Comparison of ENCODE assay signal across 21 cellular contexts in genomic region chr2:60499082-60499429, GRCh38. TPM values are rescaled to one million over a fixed set of nuclear protein-coding genes. Genes with fewer than 3 reads are reported as not detected.
A peak's percentile ranks its signal among the peaks of the same experiment; 100 is the strongest.
DNase-seq lines count a peak whose midpoint lies in the region; ATAC-seq and TF ChIP-seq lines count a peak whose summit lies in the region.
"Had no signal": no experiment of that assay in that cellular context is flagged by ENCODE, and none has a peak within 500 bp of the region (broad histone marks: within the 10 kb centered on the region; RNA-seq: fewer than 3 reads in every experiment).

No MANE protein-coding gene starts in this region.

- H3K4me3 Mint-ChIP-seq in activated CD8-positive, alpha-beta T cell treated with anti-CD3 and anti-CD28 coated beads for 36 hours = no peak overlapping the region
- H3K4me3 Mint-ChIP-seq in activated CD8-positive, alpha-beta T cell treated with anti-CD3 and anti-CD28 coated beads, Interleukin-2, amount 10 ng/mL, durations not matched to agents 7 days and 5 days = no peak overlapping the region
- peak overlapping the region; percentile 55 to 56 for H3K4me3 Mint-ChIP-seq in stimulated activated naive B cell treated with anti-CD40 and anti-IgM and Interleukin-4, amounts not matched to agents 10 μg/mL and 1 μg/mL and 100 μg/mL, for 72 hours
- H3K4me3 Mint-ChIP-seq: activated CD4-positive, alpha-beta T cell treated with anti-CD3 and anti-CD28 coated beads, Interleukin-2, amount 10 ng/mL, durations not matched to agents 7 days and 5 days; activated T-cell treated with anti-CD3 and anti-CD28 coated beads, Interleukin-2, amount 50 U/mL, for 4 hours; CD4-positive, alpha-beta T cell; natural killer cell treated with Interleukin-12 subunit alpha and Interleukin-12 subunit beta and Interleukin-15 and Interleukin-18, amount 100 ng/mL, for 72 hours had no signal

- no peak overlapping the region for H3K27ac Mint-ChIP-seq in activated CD8-positive, alpha-beta T cell treated with anti-CD3 and anti-CD28 coated beads for 36 hours
- no peak overlapping the region for H3K27ac Mint-ChIP-seq in activated CD8-positive, alpha-beta T cell treated with anti-CD3 and anti-CD28 coated beads, Interleukin-2, amount 10 ng/mL, durations not matched to agents 7 days and 5 days
- H3K27ac Mint-ChIP-seq in stimulated activated naive B cell treated with anti-CD40 and anti-IgM and Interleukin-4, amounts not matched to agents 10 μg/mL and 1 μg/mL and 100 μg/mL, for 72 hours = peak overlapping the region; percentile 98
- H3K27ac Mint-ChIP-seq: activated CD4-positive, alpha-beta T cell treated with anti-CD3 and anti-CD28 coated beads, Interleukin-2, amount 10 ng/mL, durations not matched to agents 7 days and 5 days; CD4-positive, alpha-beta T cell; natural killer cell treated with Interleukin-12 subunit alpha and Interleukin-12 subunit beta and Interleukin-15 and Interleukin-18, amount 100 ng/mL, for 72 hours had no signal

- CTCF ChIA-PET in activated CD8-positive, alpha-beta T cell treated with anti-CD3 and anti-CD28 coated beads for 36 hours (lab: Charles Lee) = interaction anchor here (0.9 kb wide), 1 partner anchor 83 kb away, joined by 3 read pairs; no protein-coding TSS in a partner anchor
- CTCF ChIA-PET in activated CD8-positive, alpha-beta T cell treated with anti-CD3 and anti-CD28 coated beads, Interleukin-2, amount 10 ng/mL, durations not matched to agents 7 days and 5 days (lab: Charles Lee) = no interaction called here

- no peaks in the 10 kb centered on the region for H3K27me3 Mint-ChIP-seq in activated CD8-positive, alpha-beta T cell treated with anti-CD3 and anti-CD28 coated beads for 36 hours
- H3K27me3 Mint-ChIP-seq in activated CD8-positive, alpha-beta T cell treated with anti-CD3 and anti-CD28 coated beads, Interleukin-2, amount 10 ng/mL, durations not matched to agents 7 days and 5 days (ENCODE audit: low read depth) = peaks cover 3% of the 10 kb centered on the region
- H3K27me3 Mint-ChIP-seq in stimulated activated naive B cell treated with anti-CD40 and anti-IgM and Interleukin-4, amounts not matched to agents 10 μg/mL and 1 μg/mL and 100 μg/mL, for 72 hours = no peaks in the 10 kb centered on the region
- H3K27me3 Mint-ChIP-seq: CD4-positive, alpha-beta T cell had no signal

- H3K9me3 Mint-ChIP-seq in activated CD8-positive, alpha-beta T cell treated with anti-CD3 and anti-CD28 coated beads for 36 hours = no peaks in the 10 kb centered on the region
- H3K9me3 Mint-ChIP-seq in activated CD8-positive, alpha-beta T cell treated with anti-CD3 and anti-CD28 coated beads, Interleukin-2, amount 10 ng/mL, durations not matched to agents 7 days and 5 days (ENCODE audit: insufficient read depth) = no peaks in the 10 kb centered on the region
- no peaks in the 10 kb centered on the region for H3K9me3 Mint-ChIP-seq in stimulated activated naive B cell treated with anti-CD40 and anti-IgM and Interleukin-4, amounts not matched to agents 10 μg/mL and 1 μg/mL and 100 μg/mL, for 72 hours
- H3K9me3 Mint-ChIP-seq: activated CD4-positive, alpha-beta T cell treated with anti-CD3 and anti-CD28 coated beads, Interleukin-2, amount 10 ng/mL, durations not matched to agents 7 days and 5 days; activated T-cell treated with anti-CD3 and anti-CD28 coated beads, Interleukin-2, amount 50 U/mL, for 4 hours; CD4-positive, alpha-beta T cell; natural killer cell treated with Interleukin-12 subunit alpha and Interleukin-12 subunit beta and Interleukin-15 and Interleukin-18, amount 100 ng/mL, for 72 hours had no signal

- no peak for DNase-seq in activated CD8-positive, alpha-beta T cell treated with anti-CD3 and anti-CD28 coated beads for 36 hours
- DNase-seq in activated CD8-positive, alpha-beta T cell treated with anti-CD3 and anti-CD28 coated beads, Interleukin-2, amount 10 ng/mL, durations not matched to agents 7 days and 5 days = no peak
- no peak for DNase-seq in stimulated activated naive B cell treated with anti-CD40 and anti-IgM and Interleukin-4, amounts not matched to agents 10 μg/mL and 1 μg/mL and 100 μg/mL, for 72 hours
- no peak for DNase-seq in DMS153 treated with DMSO at 0.1 percent for 48 hours (lab: John Stamatoyannopoulos, UW; ENCODE audit: unreplicated experiment)
- no peak for DNase-seq in HK-2 (ENCODE audit: unreplicated experiment)
- DNase-seq in dedifferentiated amniotic fluid mesenchymal stem cell (ENCODE audit: extremely low spot score) = no peak
- DNase-seq: activated CD4-positive, alpha-beta T cell treated with anti-CD3 and anti-CD28 coated beads, Interleukin-2, amount 10 ng/mL, durations not matched to agents 7 days and 5 days; activated T-cell treated with anti-CD3 and anti-CD28 coated beads, Interleukin-2, amount 50 U/mL, for 4 hours; CD4-positive, alpha-beta T cell; hippocampal formation; IMR-90; mesenchymal stem cell; MV-4-11; NCI-H2081 treated with DMSO at 0.1 percent for 48 hours; PC-9; stimulated activated naive CD4-positive, alpha-beta T cell treated with Interleukin-2 at 50 U/mL for 16 hours; T1000; upper lobe of right lung had no signal

- ATAC-seq in activated CD8-positive, alpha-beta T cell treated with anti-CD3 and anti-CD28 coated beads for 36 hours = peak; percentile 12
- ATAC-seq in activated CD8-positive, alpha-beta T cell treated with anti-CD3 and anti-CD28 coated beads, Interleukin-2, amount 10 ng/mL, durations not matched to agents 7 days and 5 days = no peak
- ATAC-seq in HG02678 (IDR thresholded peaks at IDR 0.05; ENCODE audit: unreplicated experiment) (peak; percentile 40), HG03460 (IDR thresholded peaks at IDR 0.05; ENCODE audit: unreplicated experiment) (peak; percentile 33)
- ATAC-seq in stimulated activated naive B cell treated with anti-CD40 and anti-IgM and Interleukin-4, amounts not matched to agents 10 μg/mL and 1 μg/mL and 100 μg/mL, for 72 hours (replicated peaks) = peak; percentile 68 to 71
- ATAC-seq: activated T-cell treated with anti-CD3 and anti-CD28 coated beads, Interleukin-2, amount 50 U/mL, for 4 hours had no signal

- no peaks in the 10 kb centered on the region for H3K36me3 Mint-ChIP-seq in activated CD8-positive, alpha-beta T cell treated with anti-CD3 and anti-CD28 coated beads for 36 hours (ENCODE audit: low read depth)
- H3K36me3 Mint-ChIP-seq in activated CD8-positive, alpha-beta T cell treated with anti-CD3 and anti-CD28 coated beads, Interleukin-2, amount 10 ng/mL, durations not matched to agents 7 days and 5 days (ENCODE audit: low read depth) = no peaks in the 10 kb centered on the region
- peaks cover 49 to 54% of the 10 kb centered on the region in 2 donors for H3K36me3 Mint-ChIP-seq in stimulated activated naive B cell treated with anti-CD40 and anti-IgM and Interleukin-4, amounts not matched to agents 10 μg/mL and 1 μg/mL and 100 μg/mL, for 72 hours
- H3K36me3 Mint-ChIP-seq: natural killer cell treated with Interleukin-12 subunit alpha and Interleukin-12 subunit beta and Interleukin-15 and Interleukin-18, amount 100 ng/mL, for 72 hours had no signal

- no peak for TF ChIP-seq CTCF in activated CD8-positive, alpha-beta T cell treated with anti-CD3 and anti-CD28 coated beads for 36 hours (IDR thresholded peaks at IDR 0.05)

- POLR2A ChIA-PET in activated CD8-positive, alpha-beta T cell treated with anti-CD3 and anti-CD28 coated beads for 36 hours (lab: Charles Lee) = no interaction called here
- POLR2A ChIA-PET in activated CD8-positive, alpha-beta T cell treated with anti-CD3 and anti-CD28 coated beads, Interleukin-2, amount 10 ng/mL, durations not matched to agents 7 days and 5 days (lab: Charles Lee) = no interaction called here

- peaks cover 2% of the 10 kb centered on the region for H3K4me1 Mint-ChIP-seq in activated CD8-positive, alpha-beta T cell treated with anti-CD3 and anti-CD28 coated beads for 36 hours (ENCODE audit: low read depth)
- H3K4me1 Mint-ChIP-seq in activated CD8-positive, alpha-beta T cell treated with anti-CD3 and anti-CD28 coated beads, Interleukin-2, amount 10 ng/mL, durations not matched to agents 7 days and 5 days (ENCODE audit: low read depth) = peaks cover 17% of the 10 kb centered on the region
- H3K4me1 Mint-ChIP-seq in stimulated activated naive B cell treated with anti-CD40 and anti-IgM and Interleukin-4, amounts not matched to agents 10 μg/mL and 1 μg/mL and 100 μg/mL, for 72 hours = peaks cover 66 to 99% of the 10 kb centered on the region in 2 donors

- intact Hi-C loops in activated CD8-positive, alpha-beta T cell treated with anti-CD3 and anti-CD28 coated beads for 36 hours (cut with micrococcal nuclease) = no loop called here

RNA-seq across cellular contexts. Expression of gene BCL11A, which starts 54.4 kb away (rescaled TPM):
- total RNA-seq in activated CD8-positive, alpha-beta T cell treated with anti-CD3 and anti-CD28 coated beads for 36 hours = under 1 TPM; 0.45 to 0.54 TPM
- under 1 TPM in 1 of 2 experiments, not detected in 1; 0.03 TPM for total RNA-seq in activated CD8-positive, alpha-beta T cell treated with anti-CD3 and anti-CD28 coated beads, Interleukin-2, amount 10 ng/mL, durations not matched to agents 7 days and 5 days
- total RNA-seq: PC-9 had no signal

Comparison
In these comparisons a context has a peak if more than half of its experiments do, and no peak if none do; other contexts are left out.
1. H3K4me3 Mint-ChIP-seq: peak in stimulated activated naive B cell treated with anti-CD40 and anti-IgM and Interleukin-4, amounts not matched to agents 10 μg/mL and 1 μg/mL and 100 μg/mL, for 72 hours (2 of 2); none in activated CD8-positive, alpha-beta T cell treated with anti-CD3 and anti-CD28 coated beads for 36 hours (single experiment) and activated CD8-positive, alpha-beta T cell treated with anti-CD3 and anti-CD28 coated beads, Interleukin-2, amount 10 ng/mL, durations not matched to agents 7 days and 5 days (single experiment).